Comparison of ENCODE assay signal across 1 cellular context in the genomic region with DNA sequence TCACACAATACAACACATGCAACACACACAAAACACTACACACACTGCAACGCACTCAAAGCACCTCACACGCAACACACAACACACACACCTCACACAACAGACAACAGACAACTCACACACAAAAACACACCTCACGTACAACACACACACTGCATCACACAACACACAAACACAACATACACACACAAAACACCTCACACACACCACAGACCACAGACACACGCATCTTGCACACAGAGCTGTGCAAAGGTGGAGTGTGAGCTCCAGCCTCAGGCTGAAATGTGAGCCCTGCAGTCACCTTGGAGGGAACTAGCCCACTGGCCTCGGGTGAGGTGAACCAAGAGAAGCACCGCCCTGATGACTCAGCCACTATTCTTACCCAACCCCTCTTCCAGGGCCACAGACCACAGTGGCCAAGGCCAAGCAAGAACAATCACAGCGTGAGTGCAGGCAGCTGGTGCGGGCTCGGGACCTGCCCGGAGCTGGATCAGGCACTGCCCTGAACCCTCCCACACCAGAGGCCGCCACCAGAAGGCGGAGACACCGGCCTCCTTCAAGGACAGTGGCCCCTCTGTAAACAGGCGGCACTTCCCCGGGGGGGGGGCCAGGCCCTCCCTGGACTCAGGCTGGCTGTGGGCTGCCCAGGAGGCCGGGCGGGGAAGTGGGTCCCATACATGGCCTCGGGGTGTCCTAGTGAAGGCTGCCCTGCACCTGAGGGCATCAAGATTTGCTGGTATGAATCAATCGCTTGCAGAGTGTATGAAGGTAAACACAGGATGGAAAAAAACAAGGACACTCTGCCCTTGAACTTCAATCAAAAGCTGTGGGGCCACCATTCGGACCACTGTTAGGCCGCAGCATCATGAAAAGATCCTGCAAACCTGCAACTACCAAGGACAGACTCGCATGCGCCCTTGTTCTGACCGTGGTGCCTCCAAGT.
A peak's percentile ranks its signal among the peaks of the same experiment; 100 is the strongest.
TF ChIP-seq lines count a peak whose summit lies in the region.

No MANE protein-coding gene starts in this region.

TF ChIP-seq in K562, 482 proteins besides CTCF, POLR2A, EP300 and RAD21 (continued from another document and continues in another):
- TF ChIP-seq, protein P1, sequence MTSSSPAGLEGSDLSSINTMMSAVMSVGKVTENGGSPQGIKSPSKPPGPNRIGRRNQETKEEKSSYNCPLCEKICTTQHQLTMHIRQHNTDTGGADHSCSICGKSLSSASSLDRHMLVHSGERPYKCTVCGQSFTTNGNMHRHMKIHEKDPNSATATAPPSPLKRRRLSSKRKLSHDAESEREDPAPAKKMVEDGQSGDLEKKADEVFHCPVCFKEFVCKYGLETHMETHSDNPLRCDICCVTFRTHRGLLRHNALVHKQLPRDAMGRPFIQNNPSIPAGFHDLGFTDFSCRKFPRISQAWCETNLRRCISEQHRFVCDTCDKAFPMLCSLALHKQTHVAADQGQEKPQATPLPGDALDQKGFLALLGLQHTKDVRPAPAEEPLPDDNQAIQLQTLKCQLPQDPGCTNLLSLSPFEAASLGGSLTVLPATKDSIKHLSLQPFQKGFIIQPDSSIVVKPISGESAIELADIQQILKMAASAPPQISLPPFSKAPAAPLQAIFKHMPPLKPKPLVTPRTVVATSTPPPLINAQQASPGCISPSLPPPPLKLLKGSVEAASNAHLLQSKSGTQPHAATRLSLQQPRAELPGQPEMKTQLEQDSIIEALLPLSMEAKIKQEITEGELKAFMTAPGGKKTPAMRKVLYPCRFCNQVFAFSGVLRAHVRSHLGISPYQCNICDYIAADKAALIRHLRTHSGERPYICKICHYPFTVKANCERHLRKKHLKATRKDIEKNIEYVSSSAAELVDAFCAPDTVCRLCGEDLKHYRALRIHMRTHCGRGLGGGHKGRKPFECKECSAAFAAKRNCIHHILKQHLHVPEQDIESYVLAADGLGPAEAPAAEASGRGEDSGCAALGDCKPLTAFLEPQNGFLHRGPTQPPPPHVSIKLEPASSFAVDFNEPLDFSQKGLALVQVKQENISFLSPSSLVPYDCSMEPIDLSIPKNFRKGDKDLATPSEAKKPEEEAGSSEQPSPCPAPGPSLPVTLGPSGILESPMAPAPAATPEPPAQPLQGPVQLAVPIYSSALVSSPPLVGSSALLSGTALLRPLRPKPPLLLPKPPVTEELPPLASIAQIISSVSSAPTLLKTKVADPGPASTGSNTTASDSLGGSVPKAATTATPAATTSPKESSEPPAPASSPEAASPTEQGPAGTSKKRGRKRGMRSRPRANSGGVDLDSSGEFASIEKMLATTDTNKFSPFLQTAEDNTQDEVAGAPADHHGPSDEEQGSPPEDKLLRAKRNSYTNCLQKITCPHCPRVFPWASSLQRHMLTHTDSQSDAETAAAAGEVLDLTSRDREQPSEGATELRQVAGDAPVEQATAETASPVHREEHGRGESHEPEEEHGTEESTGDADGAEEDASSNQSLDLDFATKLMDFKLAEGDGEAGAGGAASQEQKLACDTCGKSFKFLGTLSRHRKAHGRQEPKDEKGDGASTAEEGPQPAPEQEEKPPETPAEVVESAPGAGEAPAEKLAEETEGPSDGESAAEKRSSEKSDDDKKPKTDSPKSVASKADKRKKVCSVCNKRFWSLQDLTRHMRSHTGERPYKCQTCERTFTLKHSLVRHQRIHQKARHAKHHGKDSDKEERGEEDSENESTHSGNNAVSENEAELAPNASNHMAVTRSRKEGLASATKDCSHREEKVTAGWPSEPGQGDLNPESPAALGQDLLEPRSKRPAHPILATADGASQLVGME (CRISPR knock-in tag; IDR thresholded peaks at IDR 0.05) = no peak
- TF ChIP-seq NR2C2 (CRISPR knock-in tag; IDR thresholded peaks at IDR 0.05) (no peak), NR2C2 (tag; IDR thresholded peaks at IDR 0.05) (0 out of 2 replicates have a peak, but pooled peaks have one; percentile 30), ARID1B (IDR thresholded peaks at IDR 0.05) (0 out of 2 replicates have a peak, but pooled peaks have one; percentile 12), CHCHD3 (CRISPR knock-in tag; IDR thresholded peaks at IDR 0.05) (no peak), ELF4 (CRISPR knock-in tag; IDR thresholded peaks at IDR 0.05) (0 out of 2 replicates have a peak, but pooled peaks have one; percentile 52), ZNF133 (CRISPR knock-in tag; IDR thresholded peaks at IDR 0.05) (no peak), CTBP1 (IDR thresholded peaks at IDR 0.05; ENCODE audit: borderline replicate concordance) (peak; percentile 14; the same call in 1 of the 2 replicates), ESRRA (IDR thresholded peaks at IDR 0.05; ENCODE audit: borderline replicate concordance, low read depth) (peak; percentile 25; the same call in 1 of the 2 replicates), DPF2 (IDR thresholded peaks at IDR 0.05) (peak; percentile 48; the same call in 1 of the 2 replicates), IFI16 (CRISPR knock-in tag; IDR thresholded peaks at IDR 0.05) (no peak), TRIM24 (IDR thresholded peaks at IDR 0.05) (0 out of 4 replicates have a peak, but pooled peaks of 1 of the 2 experiments have one; percentile 30), NR2F6 (CRISPR knock-in tag; IDR thresholded peaks at IDR 0.05) (no peak), KAT2B (IDR thresholded peaks at IDR 0.05; ENCODE audit: low read depth, low read length) (no peak), HNRNPLL (IDR thresholded peaks at IDR 0.05; ENCODE audit: low read depth, low read length, poor library complexity, severe bottlenecking) (no peak), TEAD4 (IDR thresholded peaks at IDR 0.05; ENCODE audit: low read length) (no peak), TEAD4 (CRISPR knock-in tag; IDR thresholded peaks at IDR 0.05; ENCODE audit: borderline replicate concordance) (no peak), ZNF282 (CRISPR knock-in tag; IDR thresholded peaks at IDR 0.05) (no peak), GABPB2 (CRISPR knock-in tag; conservative IDR thresholded peaks at IDR 0.05) (no peak)
- TF ChIP-seq, protein P2, sequence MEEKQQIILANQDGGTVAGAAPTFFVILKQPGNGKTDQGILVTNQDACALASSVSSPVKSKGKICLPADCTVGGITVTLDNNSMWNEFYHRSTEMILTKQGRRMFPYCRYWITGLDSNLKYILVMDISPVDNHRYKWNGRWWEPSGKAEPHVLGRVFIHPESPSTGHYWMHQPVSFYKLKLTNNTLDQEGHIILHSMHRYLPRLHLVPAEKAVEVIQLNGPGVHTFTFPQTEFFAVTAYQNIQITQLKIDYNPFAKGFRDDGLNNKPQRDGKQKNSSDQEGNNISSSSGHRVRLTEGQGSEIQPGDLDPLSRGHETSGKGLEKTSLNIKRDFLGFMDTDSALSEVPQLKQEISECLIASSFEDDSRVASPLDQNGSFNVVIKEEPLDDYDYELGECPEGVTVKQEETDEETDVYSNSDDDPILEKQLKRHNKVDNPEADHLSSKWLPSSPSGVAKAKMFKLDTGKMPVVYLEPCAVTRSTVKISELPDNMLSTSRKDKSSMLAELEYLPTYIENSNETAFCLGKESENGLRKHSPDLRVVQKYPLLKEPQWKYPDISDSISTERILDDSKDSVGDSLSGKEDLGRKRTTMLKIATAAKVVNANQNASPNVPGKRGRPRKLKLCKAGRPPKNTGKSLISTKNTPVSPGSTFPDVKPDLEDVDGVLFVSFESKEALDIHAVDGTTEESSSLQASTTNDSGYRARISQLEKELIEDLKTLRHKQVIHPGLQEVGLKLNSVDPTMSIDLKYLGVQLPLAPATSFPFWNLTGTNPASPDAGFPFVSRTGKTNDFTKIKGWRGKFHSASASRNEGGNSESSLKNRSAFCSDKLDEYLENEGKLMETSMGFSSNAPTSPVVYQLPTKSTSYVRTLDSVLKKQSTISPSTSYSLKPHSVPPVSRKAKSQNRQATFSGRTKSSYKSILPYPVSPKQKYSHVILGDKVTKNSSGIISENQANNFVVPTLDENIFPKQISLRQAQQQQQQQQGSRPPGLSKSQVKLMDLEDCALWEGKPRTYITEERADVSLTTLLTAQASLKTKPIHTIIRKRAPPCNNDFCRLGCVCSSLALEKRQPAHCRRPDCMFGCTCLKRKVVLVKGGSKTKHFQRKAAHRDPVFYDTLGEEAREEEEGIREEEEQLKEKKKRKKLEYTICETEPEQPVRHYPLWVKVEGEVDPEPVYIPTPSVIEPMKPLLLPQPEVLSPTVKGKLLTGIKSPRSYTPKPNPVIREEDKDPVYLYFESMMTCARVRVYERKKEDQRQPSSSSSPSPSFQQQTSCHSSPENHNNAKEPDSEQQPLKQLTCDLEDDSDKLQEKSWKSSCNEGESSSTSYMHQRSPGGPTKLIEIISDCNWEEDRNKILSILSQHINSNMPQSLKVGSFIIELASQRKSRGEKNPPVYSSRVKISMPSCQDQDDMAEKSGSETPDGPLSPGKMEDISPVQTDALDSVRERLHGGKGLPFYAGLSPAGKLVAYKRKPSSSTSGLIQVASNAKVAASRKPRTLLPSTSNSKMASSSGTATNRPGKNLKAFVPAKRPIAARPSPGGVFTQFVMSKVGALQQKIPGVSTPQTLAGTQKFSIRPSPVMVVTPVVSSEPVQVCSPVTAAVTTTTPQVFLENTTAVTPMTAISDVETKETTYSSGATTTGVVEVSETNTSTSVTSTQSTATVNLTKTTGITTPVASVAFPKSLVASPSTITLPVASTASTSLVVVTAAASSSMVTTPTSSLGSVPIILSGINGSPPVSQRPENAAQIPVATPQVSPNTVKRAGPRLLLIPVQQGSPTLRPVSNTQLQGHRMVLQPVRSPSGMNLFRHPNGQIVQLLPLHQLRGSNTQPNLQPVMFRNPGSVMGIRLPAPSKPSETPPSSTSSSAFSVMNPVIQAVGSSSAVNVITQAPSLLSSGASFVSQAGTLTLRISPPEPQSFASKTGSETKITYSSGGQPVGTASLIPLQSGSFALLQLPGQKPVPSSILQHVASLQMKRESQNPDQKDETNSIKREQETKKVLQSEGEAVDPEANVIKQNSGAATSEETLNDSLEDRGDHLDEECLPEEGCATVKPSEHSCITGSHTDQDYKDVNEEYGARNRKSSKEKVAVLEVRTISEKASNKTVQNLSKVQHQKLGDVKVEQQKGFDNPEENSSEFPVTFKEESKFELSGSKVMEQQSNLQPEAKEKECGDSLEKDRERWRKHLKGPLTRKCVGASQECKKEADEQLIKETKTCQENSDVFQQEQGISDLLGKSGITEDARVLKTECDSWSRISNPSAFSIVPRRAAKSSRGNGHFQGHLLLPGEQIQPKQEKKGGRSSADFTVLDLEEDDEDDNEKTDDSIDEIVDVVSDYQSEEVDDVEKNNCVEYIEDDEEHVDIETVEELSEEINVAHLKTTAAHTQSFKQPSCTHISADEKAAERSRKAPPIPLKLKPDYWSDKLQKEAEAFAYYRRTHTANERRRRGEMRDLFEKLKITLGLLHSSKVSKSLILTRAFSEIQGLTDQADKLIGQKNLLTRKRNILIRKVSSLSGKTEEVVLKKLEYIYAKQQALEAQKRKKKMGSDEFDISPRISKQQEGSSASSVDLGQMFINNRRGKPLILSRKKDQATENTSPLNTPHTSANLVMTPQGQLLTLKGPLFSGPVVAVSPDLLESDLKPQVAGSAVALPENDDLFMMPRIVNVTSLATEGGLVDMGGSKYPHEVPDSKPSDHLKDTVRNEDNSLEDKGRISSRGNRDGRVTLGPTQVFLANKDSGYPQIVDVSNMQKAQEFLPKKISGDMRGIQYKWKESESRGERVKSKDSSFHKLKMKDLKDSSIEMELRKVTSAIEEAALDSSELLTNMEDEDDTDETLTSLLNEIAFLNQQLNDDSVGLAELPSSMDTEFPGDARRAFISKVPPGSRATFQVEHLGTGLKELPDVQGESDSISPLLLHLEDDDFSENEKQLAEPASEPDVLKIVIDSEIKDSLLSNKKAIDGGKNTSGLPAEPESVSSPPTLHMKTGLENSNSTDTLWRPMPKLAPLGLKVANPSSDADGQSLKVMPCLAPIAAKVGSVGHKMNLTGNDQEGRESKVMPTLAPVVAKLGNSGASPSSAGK (IDR thresholded peaks at IDR 0.05) = no peak
- TF ChIP-seq, protein P3, sequence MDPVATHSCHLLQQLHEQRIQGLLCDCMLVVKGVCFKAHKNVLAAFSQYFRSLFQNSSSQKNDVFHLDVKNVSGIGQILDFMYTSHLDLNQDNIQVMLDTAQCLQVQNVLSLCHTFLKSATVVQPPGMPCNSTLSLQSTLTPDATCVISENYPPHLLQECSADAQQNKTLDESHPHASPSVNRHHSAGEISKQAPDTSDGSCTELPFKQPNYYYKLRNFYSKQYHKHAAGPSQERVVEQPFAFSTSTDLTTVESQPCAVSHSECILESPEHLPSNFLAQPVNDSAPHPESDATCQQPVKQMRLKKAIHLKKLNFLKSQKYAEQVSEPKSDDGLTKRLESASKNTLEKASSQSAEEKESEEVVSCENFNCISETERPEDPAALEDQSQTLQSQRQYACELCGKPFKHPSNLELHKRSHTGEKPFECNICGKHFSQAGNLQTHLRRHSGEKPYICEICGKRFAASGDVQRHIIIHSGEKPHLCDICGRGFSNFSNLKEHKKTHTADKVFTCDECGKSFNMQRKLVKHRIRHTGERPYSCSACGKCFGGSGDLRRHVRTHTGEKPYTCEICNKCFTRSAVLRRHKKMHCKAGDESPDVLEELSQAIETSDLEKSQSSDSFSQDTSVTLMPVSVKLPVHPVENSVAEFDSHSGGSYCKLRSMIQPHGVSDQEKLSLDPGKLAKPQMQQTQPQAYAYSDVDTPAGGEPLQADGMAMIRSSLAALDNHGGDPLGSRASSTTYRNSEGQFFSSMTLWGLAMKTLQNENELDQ (CRISPR knock-in tag; IDR thresholded peaks at IDR 0.05; ENCODE audit: borderline replicate concordance) = no peak
- TF ChIP-seq, protein P4, sequence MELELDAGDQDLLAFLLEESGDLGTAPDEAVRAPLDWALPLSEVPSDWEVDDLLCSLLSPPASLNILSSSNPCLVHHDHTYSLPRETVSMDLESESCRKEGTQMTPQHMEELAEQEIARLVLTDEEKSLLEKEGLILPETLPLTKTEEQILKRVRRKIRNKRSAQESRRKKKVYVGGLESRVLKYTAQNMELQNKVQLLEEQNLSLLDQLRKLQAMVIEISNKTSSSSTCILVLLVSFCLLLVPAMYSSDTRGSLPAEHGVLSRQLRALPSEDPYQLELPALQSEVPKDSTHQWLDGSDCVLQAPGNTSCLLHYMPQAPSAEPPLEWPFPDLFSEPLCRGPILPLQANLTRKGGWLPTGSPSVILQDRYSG (tag; conservative IDR thresholded peaks at IDR 0.05; ENCODE audit: low read depth) = no peak
- TF ChIP-seq, protein P5, sequence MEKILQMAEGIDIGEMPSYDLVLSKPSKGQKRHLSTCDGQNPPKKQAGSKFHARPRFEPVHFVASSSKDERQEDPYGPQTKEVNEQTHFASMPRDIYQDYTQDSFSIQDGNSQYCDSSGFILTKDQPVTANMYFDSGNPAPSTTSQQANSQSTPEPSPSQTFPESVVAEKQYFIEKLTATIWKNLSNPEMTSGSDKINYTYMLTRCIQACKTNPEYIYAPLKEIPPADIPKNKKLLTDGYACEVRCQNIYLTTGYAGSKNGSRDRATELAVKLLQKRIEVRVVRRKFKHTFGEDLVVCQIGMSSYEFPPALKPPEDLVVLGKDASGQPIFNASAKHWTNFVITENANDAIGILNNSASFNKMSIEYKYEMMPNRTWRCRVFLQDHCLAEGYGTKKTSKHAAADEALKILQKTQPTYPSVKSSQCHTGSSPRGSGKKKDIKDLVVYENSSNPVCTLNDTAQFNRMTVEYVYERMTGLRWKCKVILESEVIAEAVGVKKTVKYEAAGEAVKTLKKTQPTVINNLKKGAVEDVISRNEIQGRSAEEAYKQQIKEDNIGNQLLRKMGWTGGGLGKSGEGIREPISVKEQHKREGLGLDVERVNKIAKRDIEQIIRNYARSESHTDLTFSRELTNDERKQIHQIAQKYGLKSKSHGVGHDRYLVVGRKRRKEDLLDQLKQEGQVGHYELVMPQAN (IDR thresholded peaks at IDR 0.05; ENCODE audit: borderline replicate concordance) = 0 out of 2 replicates have a peak, but pooled peaks have one; percentile 2
- TF ChIP-seq, protein P6, sequence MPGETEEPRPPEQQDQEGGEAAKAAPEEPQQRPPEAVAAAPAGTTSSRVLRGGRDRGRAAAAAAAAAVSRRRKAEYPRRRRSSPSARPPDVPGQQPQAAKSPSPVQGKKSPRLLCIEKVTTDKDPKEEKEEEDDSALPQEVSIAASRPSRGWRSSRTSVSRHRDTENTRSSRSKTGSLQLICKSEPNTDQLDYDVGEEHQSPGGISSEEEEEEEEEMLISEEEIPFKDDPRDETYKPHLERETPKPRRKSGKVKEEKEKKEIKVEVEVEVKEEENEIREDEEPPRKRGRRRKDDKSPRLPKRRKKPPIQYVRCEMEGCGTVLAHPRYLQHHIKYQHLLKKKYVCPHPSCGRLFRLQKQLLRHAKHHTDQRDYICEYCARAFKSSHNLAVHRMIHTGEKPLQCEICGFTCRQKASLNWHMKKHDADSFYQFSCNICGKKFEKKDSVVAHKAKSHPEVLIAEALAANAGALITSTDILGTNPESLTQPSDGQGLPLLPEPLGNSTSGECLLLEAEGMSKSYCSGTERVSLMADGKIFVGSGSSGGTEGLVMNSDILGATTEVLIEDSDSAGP (CRISPR knock-in tag; IDR thresholded peaks at IDR 0.05) = no peak
